In the genomic region with DNA sequence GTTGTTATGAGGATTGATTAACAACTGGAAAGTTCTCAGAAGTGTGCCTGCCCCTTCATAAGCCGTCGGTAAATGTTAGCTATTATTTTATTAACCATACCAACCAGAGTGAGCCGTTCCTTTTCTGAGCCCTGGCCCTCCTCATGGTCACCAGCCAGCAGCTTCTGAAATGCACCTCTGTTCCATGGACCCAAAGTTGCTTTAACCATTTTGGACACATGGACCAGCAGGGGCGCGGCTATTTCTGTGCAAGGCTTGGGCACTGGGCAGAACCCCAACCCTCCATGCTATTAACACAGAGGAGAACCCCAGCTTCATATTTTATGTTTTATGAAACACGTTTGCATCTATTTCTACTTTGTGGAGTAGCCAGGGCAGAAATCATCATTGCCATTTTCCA, we compare ENCODE assay signal across 13 cellular contexts. TPM values are rescaled to one million over a fixed set of nuclear protein-coding genes. Genes with fewer than 3 reads are reported as not detected.
DNase-seq lines count a peak whose midpoint lies in the region; ATAC-seq and TF ChIP-seq lines count a peak whose summit lies in the region.
"Had no signal": no experiment of that assay in that cellular context is flagged by ENCODE, and none has a peak within 500 bp of the region (broad histone marks: within the 10 kb centered on the region; RNA-seq: fewer than 3 reads in every experiment).

No MANE protein-coding gene starts in this region.

- H3K27ac ChIP-seq in esophagus (ENCODE audit: low read depth in 2 of 2, low read length in 1 of 2) = peak overlapping the region; percentile 91 to 94
- peak overlapping the region; percentile 49 to 79 for H3K27ac ChIP-seq in ovary
- H3K27ac ChIP-seq in tibial nerve = peak overlapping the region; percentile 75 to 93 (median 84)

- no peak overlapping the region for H3K4me3 ChIP-seq in esophagus (ENCODE audit: low read depth in 1 of 2, low read length in 2 of 2)
- no peak overlapping the region for H3K4me3 ChIP-seq in ovary
- H3K4me3 ChIP-seq in tibial nerve = no peak overlapping the region

- no peaks in the 10 kb centered on the region for H3K36me3 Mint-ChIP-seq in activated naive CD4-positive, alpha-beta T cell treated with anti-CD3 and anti-CD28 coated beads, Interleukin-2, amount 50 U/mL, for 24 hours
- no peaks in the 10 kb centered on the region for H3K36me3 Mint-ChIP-seq in activated naive CD4-positive, alpha-beta T cell treated with anti-CD3 and anti-CD28 coated beads, Interleukin-2, amount 50 U/mL, for 72 hours
- H3K36me3 Mint-ChIP-seq: memory B cell; stimulated activated memory B cell treated with anti-CD40 and anti-IgM and Interleukin-4, amounts not matched to agents 10 μg/mL and 1 μg/mL and 100 μg/mL, for 72 hours had no signal

- H3K27ac Mint-ChIP-seq in activated naive CD4-positive, alpha-beta T cell treated with anti-CD3 and anti-CD28 coated beads, Interleukin-2, amount 50 U/mL, for 24 hours = peak overlapping the region; percentile 23
- no peak overlapping the region for H3K27ac Mint-ChIP-seq in activated naive CD4-positive, alpha-beta T cell treated with anti-CD3 and anti-CD28 coated beads, Interleukin-2, amount 50 U/mL, for 72 hours
- H3K27ac Mint-ChIP-seq: memory B cell; stimulated activated memory B cell treated with anti-CD40 and anti-IgM and Interleukin-4, amounts not matched to agents 10 μg/mL and 1 μg/mL and 100 μg/mL, for 72 hours had no signal

- H3K27me3 ChIP-seq in esophagus (ENCODE audit: control insufficient read depth in 1 of 2, insufficient read depth in 2 of 2, low read length in 2 of 2) = no peaks in the 10 kb centered on the region
- H3K27me3 ChIP-seq in ovary = no peaks in the 10 kb centered on the region
- H3K27me3 ChIP-seq in tibial nerve = no peaks in the 10 kb centered on the region

- no peak for ATAC-seq in activated naive CD4-positive, alpha-beta T cell treated with anti-CD3 and anti-CD28 coated beads, Interleukin-2, amount 50 U/mL, for 72 hours
- ATAC-seq: stimulated activated memory B cell treated with anti-CD40 and anti-IgM and Interleukin-4, amounts not matched to agents 10 μg/mL and 1 μg/mL and 100 μg/mL, for 72 hours had no signal

- H3K36me3 ChIP-seq in esophagus (ENCODE audit: control insufficient read depth in 2 of 2, insufficient read depth in 2 of 2, low read length in 1 of 2) = no peaks in the 10 kb centered on the region
- H3K36me3 ChIP-seq in ovary = no peaks in the 10 kb centered on the region
- H3K36me3 ChIP-seq in tibial nerve = no peaks in the 10 kb centered on the region

- no peak for TF ChIP-seq CTCF in ovary (IDR thresholded peaks at IDR 0.05)
- no peak for TF ChIP-seq CTCF in tibial nerve (IDR thresholded peaks at IDR 0.05)

- TF ChIP-seq POLR2A in ovary (IDR thresholded peaks at IDR 0.05) = no peak
- TF ChIP-seq POLR2A in tibial nerve (IDR thresholded peaks at IDR 0.05) = no peak

- no peaks in the 10 kb centered on the region for H3K9me3 Mint-ChIP-seq in activated naive CD4-positive, alpha-beta T cell treated with anti-CD3 and anti-CD28 coated beads, Interleukin-2, amount 50 U/mL, for 24 hours
- no peaks in the 10 kb centered on the region for H3K9me3 Mint-ChIP-seq in activated naive CD4-positive, alpha-beta T cell treated with anti-CD3 and anti-CD28 coated beads, Interleukin-2, amount 50 U/mL, for 72 hours
- H3K9me3 Mint-ChIP-seq: memory B cell; stimulated activated memory B cell treated with anti-CD40 and anti-IgM and Interleukin-4, amounts not matched to agents 10 μg/mL and 1 μg/mL and 100 μg/mL, for 72 hours had no signal

- TF ChIP-seq EP300 in ovary (IDR thresholded peaks at IDR 0.05) (no peak), tibial nerve (IDR thresholded peaks at IDR 0.05) (no peak)

- H3K27me3 Mint-ChIP-seq in activated naive CD4-positive, alpha-beta T cell treated with anti-CD3 and anti-CD28 coated beads, Interleukin-2, amount 50 U/mL, for 24 hours = no peaks in the 10 kb centered on the region

- H3K4me3 Mint-ChIP-seq in activated naive CD4-positive, alpha-beta T cell treated with anti-CD3 and anti-CD28 coated beads, Interleukin-2, amount 50 U/mL, for 24 hours = peak overlapping the region; percentile 42
- H3K4me3 Mint-ChIP-seq: memory B cell; stimulated activated memory B cell treated with anti-CD40 and anti-IgM and Interleukin-4, amounts not matched to agents 10 μg/mL and 1 μg/mL and 100 μg/mL, for 72 hours had no signal

- DNase-seq in activated naive CD4-positive, alpha-beta T cell treated with anti-CD3 and anti-CD28 coated beads, Interleukin-2, amount 50 U/mL, for 72 hours (ENCODE audit: low spot score in 2 of 2) = no peak
- DNase-seq in ovary (peak in 2 of 5 donors; percentile 31 to 46), tibial nerve (ENCODE audit: low spot score in 2 of 2) (no peak), NCI-H1436 treated with DMSO at 0.1 percent for 48 hours (lab: John Stamatoyannopoulos, UW) (no peak), NCI-H2171 (lab: John Stamatoyannopoulos, UW) (no peak), NCI-H748 treated with DMSO at 0.1 percent for 48 hours (lab: John Stamatoyannopoulos, UW) (no peak)
- DNase-seq: cortex of kidney, NCI-H1105 had no signal

- H3K4me1 ChIP-seq in esophagus (ENCODE audit: control insufficient read depth in 2 of 2, insufficient read depth in 2 of 2, low read length in 1 of 2) (peaks cover 26 to 53% of the 10 kb centered on the region in 2 donors), ovary (ENCODE audit: insufficient read depth) (peaks cover 49% of the 10 kb centered on the region), tibial nerve (peaks cover 6 to 86% (median 67%) of the 10 kb centered on the region in 4 donors)

- WGBS in esophagus, 2 donors = 41 to 49% methylated on average over 6 of the region's 6 CpGs
- 18 to 31% (median 27%) methylated on average over 6 of the region's 6 CpGs for WGBS in ovary, 3 donors
- 21 to 26% methylated on average over 6 of the region's 6 CpGs for WGBS in tibial nerve, 2 donors

- peaks cover 53% of the 10 kb centered on the region for H3K4me1 Mint-ChIP-seq in activated naive CD4-positive, alpha-beta T cell treated with anti-CD3 and anti-CD28 coated beads, Interleukin-2, amount 50 U/mL, for 24 hours

- intact Hi-C loops in ovary (cut with DNase I) = loop anchor here in 1 of 4 donors (2.0 kb wide), 1 partner anchor 145 kb away; no protein-coding TSS in a partner anchor

- H3K9me3 ChIP-seq in esophagus (ENCODE audit: control insufficient read depth in 2 of 2, insufficient read depth in 1 of 2, low read depth in 1 of 2, low read length in 1 of 2) = no peaks in the 10 kb centered on the region
- no peaks in the 10 kb centered on the region for H3K9me3 ChIP-seq in ovary
- no peaks in the 10 kb centered on the region for H3K9me3 ChIP-seq in tibial nerve

RNA-seq across cellular contexts. Expression of a gene that starts 18.6 kb away (rescaled TPM):
- not detected for total RNA-seq in activated naive CD4-positive, alpha-beta T cell treated with anti-CD3 and anti-CD28 coated beads, Interleukin-2, amount 50 U/mL, for 72 hours
- 1 to 10 TPM; 4.8 to 5.5 TPM for polyA plus RNA-seq in esophagus
- 10 to 100 TPM in 1 of 7 donors, 1 to 10 TPM in 1, not detected in 5; 1.8 to 11.6 TPM for total RNA-seq in ovary
- not detected for polyA plus RNA-seq in ovary
- total RNA-seq in tibial nerve = not detected
- total RNA-seq: renal cortical epithelial cell had no signal
